Comparison of ENCODE assay signal across 20 cellular contexts in the genomic region with DNA sequence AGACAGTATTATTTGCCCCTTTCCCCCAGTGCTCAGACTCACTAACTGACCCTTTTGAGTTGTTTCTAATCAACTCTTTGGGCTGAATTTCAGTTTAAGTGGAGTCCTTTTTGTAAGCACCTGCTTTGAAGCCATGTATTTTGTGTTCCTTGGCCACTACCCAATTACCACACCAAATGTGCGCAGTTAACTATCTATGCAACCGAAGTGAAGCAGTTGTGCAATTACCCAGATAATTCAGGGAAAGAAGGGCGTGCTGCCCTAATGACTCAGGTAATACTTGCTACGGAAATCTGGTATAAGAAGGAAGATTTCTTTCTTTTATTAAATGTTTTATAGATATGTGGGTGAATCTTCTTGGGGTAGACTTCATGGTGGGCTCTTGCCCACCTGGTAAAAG.
"Had no signal": no experiment of that assay in that cellular context is flagged by ENCODE, and none has a peak within 500 bp of the region (broad histone marks: within the 10 kb centered on the region; RNA-seq: fewer than 3 reads in every experiment).

No MANE protein-coding gene starts in this region.

- H3K4me1 Mint-ChIP-seq: activated CD8-positive, alpha-beta memory T cell treated with anti-CD3 and anti-CD28 coated beads, Interleukin-2, amount 10 ng/mL, durations not matched to agents 7 days and 5 days; activated naive CD8-positive, alpha-beta T cell treated with anti-CD3 and anti-CD28 coated beads, Interleukin-2, amount 10 ng/mL, durations not matched to agents 7 days and 5 days; activated T-helper 17 cell treated with anti-CD3 and anti-CD28 coated beads, Interleukin-2, amount 50 U/mL, for 72 hours; immature natural killer cell had no signal

- H3K27me3 Mint-ChIP-seq: activated B cell treated with CpG ODN at 0.5 μM for 24 hours; activated CD4-positive, alpha-beta memory T cell treated with anti-CD3 and anti-CD28 coated beads for 36 hours; activated CD8-positive, alpha-beta memory T cell treated with anti-CD3 and anti-CD28 coated beads, Interleukin-2, amount 10 ng/mL, durations not matched to agents 7 days and 5 days; activated naive CD8-positive, alpha-beta T cell treated with anti-CD3 and anti-CD28 coated beads, Interleukin-2, amount 10 ng/mL, durations not matched to agents 7 days and 5 days; activated T-helper 17 cell treated with anti-CD3 and anti-CD28 coated beads, Interleukin-2, amount 50 U/mL, for 72 hours had no signal

- DNase-seq: activated B cell treated with CpG ODN at 0.5 μM for 24 hours; activated CD4-positive, alpha-beta memory T cell treated with anti-CD3 and anti-CD28 coated beads for 36 hours; activated CD4-positive, alpha-beta T cell treated with anti-CD3 and anti-CD28 coated beads for 4 hours; activated CD8-positive, alpha-beta memory T cell treated with anti-CD3 and anti-CD28 coated beads, Interleukin-2, amount 10 ng/mL, durations not matched to agents 7 days and 5 days; activated naive CD4-positive, alpha-beta T cell; activated naive CD8-positive, alpha-beta T cell treated with anti-CD3 and anti-CD28 coated beads, Interleukin-2, amount 10 ng/mL, durations not matched to agents 7 days and 5 days; body of pancreas; central memory CD4-positive, alpha-beta T cell; endodermal cell; erythroblast; heart right ventricle; immature natural killer cell; kidney glomerular epithelial cell; mesendoderm; natural killer cell; stimulated activated CD4-positive, alpha-beta T cell treated with anti-CD3 and anti-CD28 coated beads, Interleukin-4, amount 100 ng/mL, for 1 hour; T-helper 1 cell; T-helper 9 cell had no signal

- H3K9me3 ChIP-seq: body of pancreas, heart right ventricle had no signal

- H3K36me3 Mint-ChIP-seq: activated CD4-positive, alpha-beta memory T cell treated with anti-CD3 and anti-CD28 coated beads for 36 hours; activated CD8-positive, alpha-beta memory T cell treated with anti-CD3 and anti-CD28 coated beads, Interleukin-2, amount 10 ng/mL, durations not matched to agents 7 days and 5 days; activated naive CD8-positive, alpha-beta T cell treated with anti-CD3 and anti-CD28 coated beads, Interleukin-2, amount 10 ng/mL, durations not matched to agents 7 days and 5 days; natural killer cell had no signal

- H3K27me3 ChIP-seq: body of pancreas, heart right ventricle had no signal

- H3K36me3 ChIP-seq: heart right ventricle had no signal

- ATAC-seq: activated CD8-positive, alpha-beta memory T cell treated with anti-CD3 and anti-CD28 coated beads, Interleukin-2, amount 10 ng/mL, durations not matched to agents 7 days and 5 days; activated T-helper 17 cell treated with anti-CD3 and anti-CD28 coated beads, Interleukin-2, amount 50 U/mL, for 72 hours; body of pancreas; heart right ventricle; natural killer cell had no signal

- FAIRE-seq: colon had no signal

- H3K27ac ChIP-seq: body of pancreas, heart right ventricle had no signal

- H3K4me3 Mint-ChIP-seq: activated B cell treated with CpG ODN at 0.5 μM for 24 hours; activated CD4-positive, alpha-beta memory T cell treated with anti-CD3 and anti-CD28 coated beads for 36 hours; activated CD8-positive, alpha-beta memory T cell treated with anti-CD3 and anti-CD28 coated beads, Interleukin-2, amount 10 ng/mL, durations not matched to agents 7 days and 5 days; activated naive CD8-positive, alpha-beta T cell treated with anti-CD3 and anti-CD28 coated beads, Interleukin-2, amount 10 ng/mL, durations not matched to agents 7 days and 5 days; activated T-helper 17 cell treated with anti-CD3 and anti-CD28 coated beads, Interleukin-2, amount 50 U/mL, for 72 hours; endodermal cell; immature natural killer cell; natural killer cell had no signal

- H3K4me3 ChIP-seq: body of pancreas, heart right ventricle had no signal

- H3K27ac Mint-ChIP-seq: activated B cell treated with CpG ODN at 0.5 μM for 24 hours; activated CD4-positive, alpha-beta memory T cell treated with anti-CD3 and anti-CD28 coated beads for 36 hours; activated CD8-positive, alpha-beta memory T cell treated with anti-CD3 and anti-CD28 coated beads, Interleukin-2, amount 10 ng/mL, durations not matched to agents 7 days and 5 days; activated naive CD8-positive, alpha-beta T cell treated with anti-CD3 and anti-CD28 coated beads, Interleukin-2, amount 10 ng/mL, durations not matched to agents 7 days and 5 days; activated T-helper 17 cell treated with anti-CD3 and anti-CD28 coated beads, Interleukin-2, amount 50 U/mL, for 72 hours; endodermal cell; immature natural killer cell; natural killer cell had no signal

- H3K9me3 Mint-ChIP-seq: activated B cell treated with CpG ODN at 0.5 μM for 24 hours; activated CD4-positive, alpha-beta memory T cell treated with anti-CD3 and anti-CD28 coated beads for 36 hours; activated T-helper 17 cell treated with anti-CD3 and anti-CD28 coated beads, Interleukin-2, amount 50 U/mL, for 72 hours; natural killer cell had no signal
